ENCODE assay signal across 8 cellular contexts in genomic region chrX:317424-318067, GRCh38. TPM values are rescaled to one million over a fixed set of nuclear protein-coding genes. Genes with fewer than 3 reads are reported as not detected.
DNase-seq lines count a peak whose midpoint lies in the region; ATAC-seq, FAIRE-seq and TF ChIP-seq lines count a peak whose summit lies in the region.

No MANE protein-coding gene starts in this region.

- BruUV-seq in K562 (replicated peaks; lab: Mats Ljungman, UMichigan): no TSS peak

- TF ChIP-seq CTCF in K562 (IDR thresholded peaks at IDR 0.05 in 2 of 3, conservative IDR thresholded peaks at IDR 0.05 in 1 of 3; ENCODE audit: insufficient read depth in 2 of 3, low read depth in 1 of 3, low read length in 3 of 3): no peak
- no peak for TF ChIP-seq CTCF in mesothelial cell of epicardium (IDR thresholded peaks at IDR 0.05; ENCODE audit: unreplicated experiment)

- no peak for TF ChIP-seq RAD21 in K562 (CRISPR knock-in tag; conservative IDR thresholded peaks at IDR 0.05 in 1 of 2, IDR thresholded peaks at IDR 0.05 in 1 of 2)

- TF ChIP-seq EP300 in K562 (IDR thresholded peaks at IDR 0.05; ENCODE audit: low read length): no peak

- no peaks in the 10 kb centered on the region for H3K27me3 Mint-ChIP-seq in mesothelial cell of epicardium (ENCODE audit: low read depth)

- no peaks in the 10 kb centered on the region for H4K20me1 ChIP-seq in K562 (replicated peaks; ENCODE audit: control insufficient read depth, insufficient read depth, low read length)

- H3K4me3 ChIP-seq in K562: peak overlapping the region; percentile 75
- no peak overlapping the region for H3K4me3 ChIP-seq in aorta (ENCODE audit: low read length in 2 of 2)

- H3K9ac ChIP-seq in K562 (ENCODE audit: insufficient read depth in 1 of 2, low read depth in 2 of 2, low read length in 2 of 2): peak overlapping the region; percentile 41 to 85

- H3K27ac Mint-ChIP-seq in mesothelial cell of epicardium: peak overlapping the region; percentile 98

- H2AFZ ChIP-seq in K562 (ENCODE audit: low read depth, low read length): no peak overlapping the region

- H3K9me3 Mint-ChIP-seq in mesothelial cell of epicardium: no peaks in the 10 kb centered on the region

- peak overlapping the region; percentile 86 for H3K4me3 Mint-ChIP-seq in mesothelial cell of epicardium

- H3K4me1 Mint-ChIP-seq in mesothelial cell of epicardium: peaks cover 10% of the 10 kb centered on the region

- H3K9me1 ChIP-seq in K562 (ENCODE audit: control insufficient read depth, insufficient read depth, low read length): no peaks in the 10 kb centered on the region

- peak; percentile 85 to 93 for DNase-seq in stimulated activated CD4-positive, alpha-beta T cell treated with anti-CD3 and anti-CD28 coated beads, Interleukin-2, amount 100 ng/mL, for 48 hours
- no peak for DNase-seq in stimulated activated CD4-positive, alpha-beta T cell treated with anti-CD3 and anti-CD28 coated beads, Interleukin-15, amount 100 ng/mL, for 24 hours
- DNase-seq in K562 (ENCODE audit: extremely low read depth in 1 of 4, low spot score in 3 of 4): peak in 3 of 4 experiments; percentile 88 to 95 (median 90)
- DNase-seq in mesothelial cell of epicardium (ENCODE audit: low spot score in 2 of 2, unreplicated experiment in 2 of 2): no peak
- no peak for DNase-seq in aorta
- no peak for DNase-seq in SIG-M5 (lab: John Stamatoyannopoulos, UW)
- no peak for DNase-seq in NCI-H510A treated with DMSO at 0.1 percent for 48 hours (lab: John Stamatoyannopoulos, UW)

- ATAC-seq in K562: peak; percentile 0; the same call in 1 of the 3 replicates
- ATAC-seq in aorta (ENCODE audit: low FRiP score): peak; percentile 9
- ATAC-seq in HG03135 (IDR thresholded peaks at IDR 0.05; ENCODE audit: unreplicated experiment): no peak

- H3K27ac ChIP-seq in K562 (ENCODE audit: extremely low read depth, low read depth, low read length) (peak overlapping the region; percentile 53), aorta (ENCODE audit: low read depth in 1 of 2, low read length in 2 of 2) (peak overlapping the region in 1 of 2 donors; percentile 43)

- H3K4me1 ChIP-seq in K562 (replicated peaks in 1 of 2; ENCODE audit: control insufficient read depth in 2 of 2, insufficient read depth in 2 of 2, low read length in 2 of 2) (peaks cover 5 to 34% of the 10 kb centered on the region in 2 experiments; a peak in 4 of 5 replicates), aorta (ENCODE audit: control insufficient read depth in 1 of 2, insufficient read depth in 2 of 2, low read length in 2 of 2) (peaks cover 0 to 3% of the 10 kb centered on the region in 2 donors)

- intact Hi-C loops in K562 (cut with micrococcal nuclease) (loop anchor here (1.0 kb wide), 1 partner anchor 34 kb away; no protein-coding TSS in a partner anchor), aorta (cut with DNase I) (loop anchor here (5.0 kb wide), 2 partner anchors 35 to 70 kb away; partner anchors contain the start of genes PPP2R3B (in 2 of the 2) and PLCXD1 (in 1 of the 2))

- H3K79me2 ChIP-seq in K562 (ENCODE audit: control insufficient read depth, insufficient read depth, low read length): peaks cover 30% of the 10 kb centered on the region

- H3K9me3 ChIP-seq in K562 (replicated peaks; ENCODE audit: control insufficient read depth, insufficient read depth, low read depth, low read length) (no peaks in the 10 kb centered on the region), aorta (ENCODE audit: control insufficient read depth, low read length) (no peaks in the 10 kb centered on the region)

- H3K4me2 ChIP-seq in K562 (ENCODE audit: insufficient read depth, low read length): peak overlapping the region; percentile 60

- no peak for FAIRE-seq in K562 (lab: Jason Lieb, UNC)

- TF ChIP-seq POLR2A in K562 (conservative IDR thresholded peaks at IDR 0.05): no peak

- 0% methylated on average over 3 of the region's 28 CpGs for WGBS in K562 (ENCODE audit: insufficient coverage, low coverage, missing lambda C conversion rate)
- 48 to 49% methylated on average over 18 to 28 of the region's 28 CpGs for WGBS in aorta, 2 donors

- in situ Hi-C loops in K562 (cut with MboI): no loop called here

- H3K36me3 ChIP-seq in K562 (ENCODE audit: control insufficient read depth, insufficient read depth, low read length): peaks cover 34% of the 10 kb centered on the region; the same call in 2 of the 3 replicates
- H3K36me3 ChIP-seq in aorta (ENCODE audit: control insufficient read depth in 1 of 2, insufficient read depth in 2 of 2, low read length in 1 of 2): peaks cover 3 to 4% of the 10 kb centered on the region in 2 donors

- POLR2A ChIA-PET in K562 (lab: Yijun Ruan, JAX): no interaction called here

- peaks cover 11% of the 10 kb centered on the region for H3K36me3 Mint-ChIP-seq in mesothelial cell of epicardium

- CTCF ChIA-PET in K562 (lab: Yijun Ruan, JAX; ENCODE audit: low intra/inter-chr PET ratio): no interaction called here

- H3K27me3 ChIP-seq in K562 (ENCODE audit: control insufficient read depth in 2 of 2, insufficient read depth in 2 of 2, low read length in 2 of 2) (no peaks in the 10 kb centered on the region), aorta (ENCODE audit: control insufficient read depth in 1 of 2, insufficient read depth in 2 of 2, low read length in 1 of 2) (no peaks in the 10 kb centered on the region)

TF ChIP-seq in K562, 482 proteins besides CTCF, POLR2A, EP300 and RAD21 (continues in another document):
- TF ChIP-seq ZBTB7A (IDR thresholded peaks at IDR 0.05; ENCODE audit: borderline replicate concordance, control insufficient read depth, low read depth, low read length) (0 out of 2 replicates have a peak, but pooled peaks have one; percentile 7), MECOM (CRISPR knock-in tag; IDR thresholded peaks at IDR 0.05) (no peak), VEZF1 (CRISPR knock-in tag; IDR thresholded peaks at IDR 0.05) (peak; percentile 11), SOX6 (IDR thresholded peaks at IDR 0.05) (no peak), EGR1 (conservative IDR thresholded peaks at IDR 0.05) (peak; percentile 81), BHLHE40 (IDR thresholded peaks at IDR 0.05; ENCODE audit: low read length) (peak; percentile 72)

RNA-seq across cellular contexts. Expression of gene GTPBP6, which starts 1.1 kb away (rescaled TPM):
- 8.2 and 16.9 TPM in 2 replicates for total RNA-seq in K562 (2011; cell fraction: chromatin; rRNA removed; ENCODE audit: low replicate concordance)
- total RNA-seq in K562 (2011; cell fraction: nucleolus; rRNA removed): 12.7 and 13.9 TPM in 2 replicates
- 7.4 and 11.1 TPM in 2 replicates for total RNA-seq in K562 (2011; cell fraction: nucleoplasm; rRNA removed)
- 28.6 and 34.9 TPM in 2 replicates for total RNA-seq in K562 (2014; rRNA removed)
- total RNA-seq in K562 (2014; rRNA removed; fragmentation: Illumina TruSeq; extraction: Trizol): 1.8 and 2.7 TPM in 2 replicates
- 11.6 and 13.3 TPM in 2 replicates for total RNA-seq in K562 (2015; rRNA removed; fragmentation: Illumina TruSeq; extraction: Trizol)
- 34.1 and 35.2 TPM in 2 replicates for total RNA-seq in K562 (2021)
- polyA plus RNA-seq in K562 (2011; rRNA removed): 8.0 and 13.2 TPM in 2 replicates
- 11.9 and 25.0 TPM in 2 replicates for polyA plus RNA-seq in K562 (2011; cell fraction: cytosol; rRNA removed)
- 21.1 and 25.4 TPM in 2 replicates for polyA plus RNA-seq in K562 (2011; cell fraction: nucleus; rRNA removed)
- 18.5 and 21.7 TPM in 2 replicates for polyA plus RNA-seq in K562 (2012)
- 4.7 and 14.6 TPM in 2 replicates for polyA plus RNA-seq in K562 (2014; fragmentation: Illumina TruSeq; extraction: Trizol)
- polyA plus RNA-seq in K562 (2014; fragmentation: Nextera tagmentation; extraction: Ambion mirVana): under 1 TPM; 0.24 to 0.50 TPM
- 23.7 and 26.4 TPM in 2 replicates for polyA plus RNA-seq in K562 (2014; rRNA removed)
- polyA minus RNA-seq in K562 (2011; rRNA and poly(A)+ RNA removed): 4.6 and 6.0 TPM in 2 replicates
- polyA minus RNA-seq in K562 (2011; cell fraction: cytosol; rRNA and poly(A)+ RNA removed): 8.3 and 9.6 TPM in 2 replicates
- polyA minus RNA-seq in K562 (2011; cell fraction: nucleus; rRNA and poly(A)+ RNA removed): 5.1 and 5.6 TPM in 2 replicates
- 65.6 to 67.1 TPM (median 66.7 TPM) in 3 replicates for total RNA-seq in mesothelial cell of epicardium
- 10 to 100 TPM; 34.7 to 44.7 TPM for total RNA-seq in aorta
- polyA plus RNA-seq in aorta: 10 to 100 TPM; 38.8 to 62.6 TPM

RNA-seq across cellular contexts. Expression of gene PLCXD1, which starts 36.4 kb away (rescaled TPM):
- total RNA-seq in K562 (2011; cell fraction: chromatin; rRNA removed; ENCODE audit: low replicate concordance): 52.4 and 139 TPM in 2 replicates
- 83.4 and 116 TPM in 2 replicates for total RNA-seq in K562 (2011; cell fraction: nucleolus; rRNA removed)
- total RNA-seq in K562 (2011; cell fraction: nucleoplasm; rRNA removed): 77.7 and 93.6 TPM in 2 replicates
- total RNA-seq in K562 (2014; rRNA removed): 43.8 and 63.8 TPM in 2 replicates
- total RNA-seq in K562 (2014; rRNA removed; fragmentation: Illumina TruSeq; extraction: Trizol): 10.8 and 12.2 TPM in 2 replicates
- total RNA-seq in K562 (2015; rRNA removed; fragmentation: Illumina TruSeq; extraction: Trizol): 26.0 and 27.3 TPM in 2 replicates
- total RNA-seq in K562 (2021): 50.5 and 52.6 TPM in 2 replicates
- polyA plus RNA-seq in K562 (2011; rRNA removed): 39.5 and 63.7 TPM in 2 replicates
- 70.2 and 75.4 TPM in 2 replicates for polyA plus RNA-seq in K562 (2011; cell fraction: cytosol; rRNA removed)
- 99.5 and 137 TPM in 2 replicates for polyA plus RNA-seq in K562 (2011; cell fraction: nucleus; rRNA removed)
- 42.8 and 49.2 TPM in 2 replicates for polyA plus RNA-seq in K562 (2012)
- polyA plus RNA-seq in K562 (2014; fragmentation: Illumina TruSeq; extraction: Trizol): 40.7 and 60.2 TPM in 2 replicates
- 1 to 10 TPM; 6.0 to 6.2 TPM for polyA plus RNA-seq in K562 (2014; fragmentation: Nextera tagmentation; extraction: Ambion mirVana)
- polyA plus RNA-seq in K562 (2014; rRNA removed): 57.0 and 60.2 TPM in 2 replicates
- 27.5 and 36.2 TPM in 2 replicates for polyA minus RNA-seq in K562 (2011; rRNA and poly(A)+ RNA removed)
- polyA minus RNA-seq in K562 (2011; cell fraction: cytosol; rRNA and poly(A)+ RNA removed): 64.6 and 108 TPM in 2 replicates
- polyA minus RNA-seq in K562 (2011; cell fraction: nucleus; rRNA and poly(A)+ RNA removed): 37.3 and 47.7 TPM in 2 replicates
- total RNA-seq in mesothelial cell of epicardium: 34.6 to 37.4 TPM (median 35.0 TPM) in 3 replicates
- 1 to 10 TPM; 3.7 to 9.7 TPM for total RNA-seq in aorta
- polyA plus RNA-seq in aorta: 10 to 100 TPM in 1 of 2 donors, 1 to 10 TPM in 1; 1.3 to 16.3 TPM

Comparison
In these comparisons a context has a peak if more than half of its experiments do, and no peak if none do; other contexts are left out.
1. DNase-seq: peak in stimulated activated CD4-positive, alpha-beta T cell treated with anti-CD3 and anti-CD28 coated beads, Interleukin-2, amount 100 ng/mL, for 48 hours (2 of 2) and K562 (3 of 4); none in stimulated activated CD4-positive, alpha-beta T cell treated with anti-CD3 and anti-CD28 coated beads, Interleukin-15, amount 100 ng/mL, for 24 hours (single experiment), mesothelial cell of epicardium (0 of 2), aorta (0 of 2), SIG-M5 (single experiment) and NCI-H510A treated with DMSO at 0.1 percent for 48 hours (single experiment).